12 cellular contexts compared by ENCODE assay signal in genomic region chr19:7965259-7965841, GRCh38. TPM values are rescaled to one million over a fixed set of nuclear protein-coding genes. Genes with fewer than 3 reads are reported as not detected.
"Had no signal": no experiment of that assay in that cellular context is flagged by ENCODE, and none has a peak within 500 bp of the region (broad histone marks: within the 10 kb centered on the region; RNA-seq: fewer than 3 reads in every experiment).

No MANE protein-coding gene starts in this region.

- H3K27ac ChIP-seq: coronary artery, thyroid gland, vagina had no signal

- H3K27me3 ChIP-seq: thyroid gland, vagina had no signal

- ATAC-seq: activated CD4-positive, CD25-positive, alpha-beta regulatory T cell treated with anti-CD3 and anti-CD28 coated beads, Interleukin-2, amount 50 U/mL, for 24 hours had no signal

- DNase-seq: activated CD4-positive, alpha-beta T cell treated with anti-CD3 and anti-CD28 coated beads, Interleukin-2, amount 50 U/mL, for 48 hours; effector CD8-positive, alpha-beta T cell; hippocampal formation; kidney glomerular epithelial cell; stimulated activated CD4-positive, alpha-beta T cell treated with anti-CD3 and anti-CD28 coated beads, Interleukin-15, amount 100 ng/mL, for 24 hours; stimulated activated CD4-positive, alpha-beta T cell treated with anti-CD3 and anti-CD28 coated beads, Interleukin-4, amount 100 ng/mL, for 24 hours; T-helper 2 cell; thyroid gland had no signal

- H3K4me1 ChIP-seq: thyroid gland, vagina had no signal

- H3K9me3 ChIP-seq: thyroid gland, vagina had no signal

- H3K4me3 ChIP-seq: coronary artery, thyroid gland, vagina had no signal

RNA-seq across cellular contexts. Expression of gene TGFBR3L, which starts 50.7 kb away (rescaled TPM):
- total RNA-seq: mesenteric fat pad, thyroid gland had no signal
